ENCODE assay signal across 23 cellular contexts in genomic region chr6:4388675-4389074, GRCh38.
A peak's percentile ranks its signal among the peaks of the same experiment; 100 is the strongest.
DNase-seq lines count a peak whose midpoint lies in the region; ATAC-seq and TF ChIP-seq lines count a peak whose summit lies in the region.
"Had no signal": no experiment of that assay in that cellular context is flagged by ENCODE, and none has a peak within 500 bp of the region (broad histone marks: within the 10 kb centered on the region; RNA-seq: fewer than 3 reads in every experiment).

No MANE protein-coding gene starts in this region.

- H3K4me3 ChIP-seq in GM23248 (no peak overlapping the region), PC-9 (no peak overlapping the region), epithelial cell of proximal tubule (ENCODE audit: low read depth, low read length) (no peak overlapping the region), neuronal stem cell (ENCODE audit: low read length in 2 of 2) (no peak overlapping the region)
- H3K4me3 ChIP-seq: ascending aorta had no signal

- H3K27me3 ChIP-seq in GM23248 (replicated peaks; ENCODE audit: insufficient read depth) (no peaks in the 10 kb centered on the region), PC-9 (ENCODE audit: insufficient read depth, low read depth) (no peaks in the 10 kb centered on the region), neuronal stem cell (ENCODE audit: control insufficient read depth in 3 of 3, insufficient read depth in 3 of 3, low read depth in 1 of 3, low read length in 3 of 3) (no peaks in the 10 kb centered on the region)
- H3K27me3 ChIP-seq: ascending aorta had no signal

- CTCF ChIA-PET in PC-9 (lab: Charles Lee), result interaction anchor here (0.6 to 1.1 kb wide), 4 partner anchors 18 to 554 kb away, joined by 3 to 5 read pairs (median 3); no protein-coding TSS in a partner anchor

- H3K14ac ChIP-seq in neuronal stem cell (ENCODE audit: low read length), result no peak overlapping the region

- TF ChIP-seq CTCF in PC-9 (conservative IDR thresholded peaks at IDR 0.05) (no peak), epithelial cell of proximal tubule (conservative IDR thresholded peaks at IDR 0.05; ENCODE audit: low read depth, low read length) (no peak)

- H3K79me2 ChIP-seq in GM23248 (ENCODE audit: insufficient read depth) (no peaks in the 10 kb centered on the region), PC-9 (ENCODE audit: low read depth) (no peaks in the 10 kb centered on the region)
- H3K79me2 ChIP-seq: parathyroid adenoma had no signal

- POLR2A ChIA-PET in PC-9 (lab: Charles Lee; ENCODE audit: unreplicated experiment), result interaction anchor here (0.5 to 0.7 kb wide), 3 partner anchors 9 to 459 kb away, joined by 3 to 6 read pairs (median 5); no protein-coding TSS in a partner anchor

- WGBS in GM23248 (ENCODE audit: low coverage in 1 of 2, low lambda C conversion rate in 2 of 2, missing lambda C conversion rate in 2 of 2), 2 experiments, result 73 to 95% methylated on average over 6 to 8 of the region's 8 CpGs
- no CpG with 5 or more reads among the region's 8 CpGs for WGBS in neuronal stem cell (ENCODE audit: extremely low coverage in 2 of 2, insufficient read length in 2 of 2, insufficient replicate concordance in 1 of 2), 2 donors

- no peak overlapping the region for H2BK5ac ChIP-seq in neuronal stem cell (ENCODE audit: low read length)

- H3K9me2 ChIP-seq in GM23248 (ENCODE audit: insufficient read depth) (no peaks in the 10 kb centered on the region), PC-9 (ENCODE audit: insufficient read depth) (no peaks in the 10 kb centered on the region)

- no peak overlapping the region for H4K91ac ChIP-seq in neuronal stem cell (ENCODE audit: low read depth, low read length, poor library complexity)

- no peak overlapping the region for H2BK15ac ChIP-seq in neuronal stem cell (ENCODE audit: low read length)

- H3K27ac ChIP-seq in GM23248 (no peak overlapping the region), PC-9 (peak overlapping the region; percentile 37), neuronal stem cell (replicated peaks; ENCODE audit: low read length) (no peak overlapping the region)
- H3K27ac ChIP-seq: ascending aorta, parathyroid adenoma had no signal

- H4K8ac ChIP-seq in neuronal stem cell (ENCODE audit: low read depth, low read length), result no peak overlapping the region

- no peak for TF ChIP-seq POLR2A in erythroblast (IDR thresholded peaks at IDR 0.05; ENCODE audit: low read length)

- H3K9ac ChIP-seq in GM23248, result no peak overlapping the region
- H3K9ac ChIP-seq in neuronal stem cell (ENCODE audit: low read depth, low read length, poor library complexity), result no peak overlapping the region
- H3K9ac ChIP-seq: parathyroid adenoma had no signal

- H3K79me1 ChIP-seq in neuronal stem cell (ENCODE audit: low read depth, low read length), result no peaks in the 10 kb centered on the region

- H3F3A ChIP-seq in GM23248 (ENCODE audit: insufficient read depth) (no peaks in the 10 kb centered on the region), PC-9 (ENCODE audit: insufficient read depth, low read depth) (no peaks in the 10 kb centered on the region)

- no peak for ATAC-seq in HG03460 (IDR thresholded peaks at IDR 0.05; ENCODE audit: unreplicated experiment)
- ATAC-seq: activated CD8-positive, alpha-beta T cell treated with anti-CD3 and anti-CD28 coated beads for 36 hours; effector memory CD8-positive, alpha-beta T cell; naive thymus-derived CD8-positive, alpha-beta T cell; sciatic nerve had no signal

- no peak overlapping the region for H2BK120ac ChIP-seq in neuronal stem cell (ENCODE audit: low read depth, low read length)

- H4K20me1 ChIP-seq in GM23248 (ENCODE audit: insufficient read depth) (no peaks in the 10 kb centered on the region), PC-9 (ENCODE audit: insufficient read depth) (no peaks in the 10 kb centered on the region)

- H2AFZ ChIP-seq in GM23248 (no peak overlapping the region), PC-9 (no peak overlapping the region), neuronal stem cell (ENCODE audit: low read length) (no peak overlapping the region)
- H2AFZ ChIP-seq: parathyroid adenoma had no signal

- no peak overlapping the region for H3K18ac ChIP-seq in neuronal stem cell (ENCODE audit: low read length)

- DNase-seq in GM23248 (peak; percentile 8), PC-9 (peak; percentile 83 to 90), epithelial cell of proximal tubule (ENCODE audit: low read depth) (peak; percentile 51), neuronal stem cell (ENCODE audit: low spot score) (peak; percentile 11), erythroblast (lab: John Stamatoyannopoulos, UW) (no peak), NCI-H187 treated with DMSO at 0.1 percent for 48 hours (lab: John Stamatoyannopoulos, UW) (no peak)
- DNase-seq: activated CD4-positive, CD25-positive, alpha-beta regulatory T cell; activated CD8-positive, alpha-beta T cell treated with anti-CD3 and anti-CD28 coated beads for 36 hours; activated naive CD4-positive, alpha-beta T cell treated with anti-CD3 and anti-CD28 coated beads, Interleukin-2, amount 50 U/mL, for 16 hours; activated T-cell treated with anti-CD3 and anti-CD28 coated beads, Interleukin-2, amount 50 U/mL, for 24 hours; COR-L47; effector memory CD8-positive, alpha-beta T cell; HCEC 1CT; IMR-90; naive thymus-derived CD8-positive, alpha-beta T cell; NCI-H2081; NCI-H526 treated with DMSO at 0.1 percent for 48 hours; stimulated activated naive CD4-positive, alpha-beta T cell treated with Interleukin-2 at 50 U/mL for 16 hours; T-helper 2 cell had no signal

- intact Hi-C loops in PC-9 (cut with micrococcal nuclease; ENCODE audit: unreplicated experiment), result loop anchor here (1.0 to 10.0 kb wide), 5 partner anchors 30 to 386 kb away; partner anchors contain the start of gene CDYL

- H3K23ac ChIP-seq in neuronal stem cell (ENCODE audit: low read depth, low read length, poor library complexity), result no peak overlapping the region

- H3K36me3 ChIP-seq in GM23248 (ENCODE audit: low read depth), result no peaks in the 10 kb centered on the region
- no peaks in the 10 kb centered on the region for H3K36me3 ChIP-seq in PC-9 (ENCODE audit: low read depth)
- H3K36me3 ChIP-seq in neuronal stem cell (replicated peaks in 1 of 2; ENCODE audit: control insufficient read depth in 2 of 2, insufficient read depth in 2 of 2, low read length in 2 of 2), result no peaks in the 10 kb centered on the region
- H3K36me3 ChIP-seq: ascending aorta had no signal

- H3K4me1 ChIP-seq in GM23248 (ENCODE audit: insufficient read depth) (no peaks in the 10 kb centered on the region), PC-9 (replicated peaks; ENCODE audit: insufficient read depth) (peaks cover 14% of the 10 kb centered on the region), neuronal stem cell (ENCODE audit: control insufficient read depth in 2 of 2, insufficient read depth in 1 of 2, low read depth in 1 of 2, low read length in 2 of 2) (peaks cover 5 to 7% of the 10 kb centered on the region in 2 donors)
- H3K4me1 ChIP-seq: ascending aorta, parathyroid adenoma had no signal

- no peak overlapping the region for H2BK12ac ChIP-seq in neuronal stem cell (ENCODE audit: low read length)

- H3K4me2 ChIP-seq in GM23248 (ENCODE audit: unreplicated experiment) (no peak overlapping the region), PC-9 (peak overlapping the region; percentile 38), neuronal stem cell (ENCODE audit: insufficient read depth, low read length, poor library complexity, severe bottlenecking) (no peak overlapping the region)

- no TSS peak for BruUV-seq in PC-9 (replicated peaks; lab: Mats Ljungman, UMichigan)

- in situ Hi-C loops in GM23248 (cut with MboI), result no loop called here

- H3K4ac ChIP-seq in neuronal stem cell (ENCODE audit: low read length), result no peak overlapping the region

- H2AK5ac ChIP-seq in neuronal stem cell (ENCODE audit: low read depth, low read length), result no peak overlapping the region

- H3K9me3 ChIP-seq in GM23248 (ENCODE audit: low read depth) (no peaks in the 10 kb centered on the region), PC-9 (ENCODE audit: insufficient read depth, low read depth) (no peaks in the 10 kb centered on the region), neuronal stem cell (replicated peaks in 1 of 2; ENCODE audit: control insufficient read depth in 2 of 2, insufficient read depth in 1 of 2, low read depth in 1 of 2, low read length in 2 of 2) (peaks cover 5 to 19% of the 10 kb centered on the region in 2 donors)

Comparison
In these comparisons a context has a peak if more than half of its experiments do, and no peak if none do; other contexts are left out.
1. DNase-seq: peak in GM23248 (single experiment), PC-9 (2 of 2), epithelial cell of proximal tubule (single experiment) and neuronal stem cell (single experiment); none in erythroblast (0 of 2) and NCI-H187 treated with DMSO at 0.1 percent for 48 hours (single experiment).